ENCODE assay signal across 1 cellular context in genomic region chr10:62127975-62128374, GRCh38.
TF ChIP-seq lines count a peak whose summit lies in the region.

No MANE protein-coding gene starts in this region.

TF ChIP-seq in endothelial cell of umbilical vein, 7 proteins besides CTCF, POLR2A, EP300 and RAD21:
- TF ChIP-seq JUN (IDR thresholded peaks at IDR 0.05; ENCODE audit: borderline replicate concordance, insufficient read depth, insufficient read length, low read depth) (no peak), EZH2 (IDR thresholded peaks at IDR 0.05; ENCODE audit: borderline replicate concordance, low read depth, low read length, severe bottlenecking) (no peak), MYC (IDR thresholded peaks at IDR 0.05; ENCODE audit: low read depth, low read length) (no peak)
TF ChIP-seq in endothelial cell of umbilical vein: peak in this region for 0.
